Comparison of ENCODE assay signal across 1 cellular context in the genomic region with DNA sequence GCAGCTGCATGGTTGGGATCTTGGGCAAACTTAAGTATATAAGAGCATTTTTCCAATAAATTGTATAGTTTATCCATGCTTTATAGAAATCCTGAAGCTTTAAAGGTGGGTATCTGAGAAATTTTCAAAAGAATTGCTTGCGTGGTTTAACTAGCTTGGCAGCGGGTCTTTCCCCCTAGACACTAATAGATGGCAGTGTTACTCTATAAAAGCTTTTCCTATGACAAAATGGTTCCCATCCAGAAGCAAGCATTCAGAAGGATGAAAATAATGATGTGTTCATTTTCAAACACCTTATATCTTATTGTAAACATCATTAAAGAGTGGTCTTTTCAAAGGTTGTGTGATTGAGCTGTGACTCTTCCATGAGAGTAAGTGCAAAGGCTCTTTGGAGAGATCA.
TF ChIP-seq lines count a peak whose summit lies in the region.

No MANE protein-coding gene starts in this region.

TF ChIP-seq in HCT116, 20 proteins besides CTCF, POLR2A, EP300 and RAD21 (continued from another document):
- TF ChIP-seq YY1 (IDR thresholded peaks at IDR 0.05; ENCODE audit: extremely low read depth, insufficient replicate concordance, low read depth, low read length) (no peak), TCF7L2 (IDR thresholded peaks at IDR 0.05; ENCODE audit: borderline replicate concordance, extremely low read depth, insufficient read depth, insufficient read length) (no peak), ELF1 (IDR thresholded peaks at IDR 0.05; ENCODE audit: borderline replicate concordance, low read depth) (no peak), EZH2 (IDR thresholded peaks at IDR 0.05) (no peak)
TF ChIP-seq in HCT116: peak in this region for 0.
